In genomic region chr1:211903490-211904260, GRCh38 we compare ENCODE assay signal across 19 cellular contexts.
DNase-seq lines count a peak whose midpoint lies in the region; ATAC-seq, FAIRE-seq and TF ChIP-seq lines count a peak whose summit lies in the region.
"Had no signal": no experiment of that assay in that cellular context is flagged by ENCODE, and none has a peak within 500 bp of the region (broad histone marks: within the 10 kb centered on the region; RNA-seq: fewer than 3 reads in every experiment).

No MANE protein-coding gene starts in this region.

- ATAC-seq in pancreas (peak in 3 of 4 donors; percentile 47 to 83 (median 77)), left lung (no peak)
- ATAC-seq: A549; CD8-positive, alpha-beta T cell; HCT116 had no signal

- H3K4me1 ChIP-seq in colonic mucosa (no peaks in the 10 kb centered on the region), liver (ENCODE audit: control insufficient read depth in 4 of 4, insufficient read depth in 4 of 4, low read length in 3 of 4) (peaks cover 4 to 21% (median 16%) of the 10 kb centered on the region in 4 donors), pancreas (peaks cover 5 to 11% (median 6%) of the 10 kb centered on the region in 3 donors), left lung (peaks cover 0 to 9% of the 10 kb centered on the region in 2 donors)
- H3K4me1 ChIP-seq: A549, BE2C had no signal

- intact Hi-C loops in colonic mucosa (cut with DNase I) (no loop called here), pancreas (cut with DNase I) (no loop called here), left lung (cut with DNase I) (no loop called here)

- H3K4me3 ChIP-seq in colonic mucosa (no peak overlapping the region), liver (ENCODE audit: low read depth in 1 of 3, low read length in 3 of 3) (no peak overlapping the region), pancreas (no peak overlapping the region), left lung (no peak overlapping the region)
- H3K4me3 ChIP-seq: A549, GM23248 had no signal

- WGBS in liver, result 29% methylated on average over 2 of the region's 2 CpGs
- WGBS in pancreas, 2 donors, result 31 to 39% methylated on average over 2 of the region's 2 CpGs

- peak overlapping the region; percentile 63 for H3K27ac ChIP-seq in colonic mucosa
- peak overlapping the region; percentile 94 to 98 for H3K27ac ChIP-seq in liver (ENCODE audit: low read depth in 1 of 2, low read length in 2 of 2)
- peak overlapping the region in 2 of 4 donors; percentile 44 to 51 for H3K27ac ChIP-seq in pancreas
- H3K27ac ChIP-seq in left lung, result no peak overlapping the region
- H3K27ac ChIP-seq: A549, C4-2B, GM23248, HL-60 had no signal

- no peak overlapping the region for H3K9ac ChIP-seq in colonic mucosa (ENCODE audit: low read depth in 2 of 2, low read length in 2 of 2)
- peak overlapping the region in 1 of 2 donors; percentile 20 for H3K9ac ChIP-seq in liver (ENCODE audit: low read depth in 1 of 2, low read length in 2 of 2)
- H3K9ac ChIP-seq: GM23248 had no signal

- H3K9me3 ChIP-seq in colonic mucosa, result no peaks in the 10 kb centered on the region
- no peaks in the 10 kb centered on the region for H3K9me3 ChIP-seq in liver (ENCODE audit: control insufficient read depth in 4 of 4, low read length in 3 of 4)
- H3K9me3 ChIP-seq in pancreas, result no peaks in the 10 kb centered on the region
- no peaks in the 10 kb centered on the region for H3K9me3 ChIP-seq in left lung
- H3K9me3 ChIP-seq: BE2C had no signal

- TF ChIP-seq CTCF in colonic mucosa (IDR thresholded peaks at IDR 0.05) (no peak), liver (IDR thresholded peaks at IDR 0.05; ENCODE audit: low read depth, low read length, missing input control) (no peak), pancreas (IDR thresholded peaks at IDR 0.05) (no peak), left lung (IDR thresholded peaks at IDR 0.05) (no peak)

- H3K27me3 ChIP-seq in colonic mucosa (no peaks in the 10 kb centered on the region), liver (ENCODE audit: control insufficient read depth in 4 of 4, insufficient read depth in 4 of 4, low read length in 3 of 4) (no peaks in the 10 kb centered on the region), pancreas (no peaks in the 10 kb centered on the region), left lung (no peaks in the 10 kb centered on the region)
- H3K27me3 ChIP-seq: BE2C had no signal

- peak; percentile 23 to 40 for TF ChIP-seq RAD21 in liver (IDR thresholded peaks at IDR 0.05)

- peak; percentile 53 for DNase-seq in colonic mucosa
- no peak for DNase-seq in pancreas
- no peak for DNase-seq in DMS53 treated with DMSO at 0.1 percent for 48 hours (lab: John Stamatoyannopoulos, UW; ENCODE audit: unreplicated experiment)
- DNase-seq in left lung, result no peak
- no peak for DNase-seq in NOMO-1 (lab: John Stamatoyannopoulos, UW; ENCODE audit: unreplicated experiment in 2 of 2)
- DNase-seq: BE2C; CD8-positive, alpha-beta T cell; COR-L47; DMS153; GF-D8; GM23248; IMR-90 had no signal

- FAIRE-seq in pancreas (lab: Jason Lieb, UNC), result no peak
- FAIRE-seq: A549, D721Med, H54 had no signal

- H3K36me3 ChIP-seq in colonic mucosa, result no peaks in the 10 kb centered on the region
- H3K36me3 ChIP-seq in liver (ENCODE audit: control insufficient read depth in 4 of 4, insufficient read depth in 3 of 4, low read depth in 1 of 4, low read length in 3 of 4), result no peaks in the 10 kb centered on the region
- no peaks in the 10 kb centered on the region for H3K36me3 ChIP-seq in pancreas
- H3K36me3 ChIP-seq in left lung, result no peaks in the 10 kb centered on the region
- H3K36me3 ChIP-seq: BE2C had no signal

TF ChIP-seq in liver, 16 proteins besides CTCF, POLR2A, EP300 and RAD21:
- TF ChIP-seq SP1 (IDR thresholded peaks at IDR 0.05), result peak; percentile 92
- TF ChIP-seq RXRA (IDR thresholded peaks at IDR 0.05), result peak; percentile 76 to 79
- TF ChIP-seq YY1 (IDR thresholded peaks at IDR 0.05), result peak; percentile 70
- TF ChIP-seq EGR1 (IDR thresholded peaks at IDR 0.05; ENCODE audit: low read depth in 2 of 2), result no peak
- peak; percentile 96 to 97 for TF ChIP-seq HNF4A (conservative IDR thresholded peaks at IDR 0.05)
- TF ChIP-seq REST (IDR thresholded peaks at IDR 0.05), result peak; percentile 71
- peak; percentile 59 for TF ChIP-seq NR2F2 (IDR thresholded peaks at IDR 0.05)
- TF ChIP-seq TAF1 (conservative IDR thresholded peaks at IDR 0.05), result peak; percentile 57
- peak; percentile 11 for TF ChIP-seq FOXA1 (IDR thresholded peaks at IDR 0.05)
- no peak for TF ChIP-seq GABPA (IDR thresholded peaks at IDR 0.05 in 1 of 2, conservative IDR thresholded peaks at IDR 0.05 in 1 of 2)
- peak; percentile 58 for TF ChIP-seq ATF3 (IDR thresholded peaks at IDR 0.05)
- TF ChIP-seq MAX (IDR thresholded peaks at IDR 0.05), result peak; percentile 70
- peak; percentile 59 to 72 for TF ChIP-seq JUND (IDR thresholded peaks at IDR 0.05)
- TF ChIP-seq HNF4G (IDR thresholded peaks at IDR 0.05), result peak; percentile 91
- TF ChIP-seq FOXA2 (IDR thresholded peaks at IDR 0.05), result no peak
- peak; percentile 65 for TF ChIP-seq ZBTB33 (IDR thresholded peaks at IDR 0.05)

Comparison
In these comparisons a context has a peak if more than half of its experiments do, and no peak if none do; other contexts are left out.
1. H3K27ac ChIP-seq: peak in colonic mucosa (single experiment) and liver (2 of 2); none in left lung (0 of 2).